In the genomic region with DNA sequence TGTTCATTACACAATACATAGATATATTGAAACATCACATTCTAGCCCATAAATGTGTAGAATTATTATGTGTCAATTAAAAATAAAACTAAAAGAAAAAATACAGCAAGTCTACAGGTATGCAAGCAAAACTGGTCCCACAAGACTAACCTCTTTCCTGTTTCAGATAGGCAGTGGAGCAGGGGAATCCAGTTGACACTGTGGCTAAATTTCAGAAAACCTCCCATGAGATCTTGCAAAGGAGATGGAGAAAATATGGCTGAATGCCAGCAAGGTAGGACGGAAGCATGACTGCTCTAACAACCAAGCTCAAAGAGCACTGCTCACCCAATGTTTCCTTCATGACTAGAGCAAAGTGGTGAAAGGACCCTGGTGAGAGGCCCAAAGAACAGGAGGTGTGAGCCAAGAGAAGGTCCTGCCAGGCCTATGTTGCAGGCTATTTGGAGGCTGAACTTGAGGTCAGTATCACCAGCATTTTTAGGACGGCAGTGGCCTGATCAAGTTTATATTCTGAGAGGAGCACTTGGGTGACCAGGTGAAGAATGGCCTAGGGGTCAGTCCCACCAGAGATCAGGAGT, we compare ENCODE assay signal across 1 cellular context.
TF ChIP-seq lines count a peak whose summit lies in the region.

No MANE protein-coding gene starts in this region.

TF ChIP-seq in HepG2, 621 proteins besides CTCF, POLR2A, EP300 and RAD21:
- TF ChIP-seq AGO1 (IDR thresholded peaks at IDR 0.05; ENCODE audit: low read depth, low read length, poor library complexity, severe bottlenecking) (no peak), ZMYM3 (CRISPR knock-in tag; IDR thresholded peaks at IDR 0.05) (no peak), POGZ (CRISPR knock-in tag; IDR thresholded peaks at IDR 0.05) (no peak)
